ENCODE assay signal across 15 cellular contexts in genomic region chr12:130192667-130193345, GRCh38. TPM values are rescaled to one million over a fixed set of nuclear protein-coding genes. Genes with fewer than 3 reads are reported as not detected.
DNase-seq lines count a peak whose midpoint lies in the region; ATAC-seq, FAIRE-seq and TF ChIP-seq lines count a peak whose summit lies in the region.
"Had no signal": no experiment of that assay in that cellular context is flagged by ENCODE, and none has a peak within 500 bp of the region (broad histone marks: within the 10 kb centered on the region; RNA-seq: fewer than 3 reads in every experiment).

No MANE protein-coding gene starts in this region.

- TF ChIP-seq EP300 in HepG2 (IDR thresholded peaks at IDR 0.05; ENCODE audit: low read depth in 2 of 2, low read length in 2 of 2), result no peak
- TF ChIP-seq EP300 in HepG2 (CRISPR knock-in tag; IDR thresholded peaks at IDR 0.05; ENCODE audit: borderline replicate concordance), result no peak

- FAIRE-seq in bronchial epithelial cell (lab: Jason Lieb, UNC), result no peak
- FAIRE-seq in HepG2 (lab: Jason Lieb, UNC), result no peak
- FAIRE-seq: H54 had no signal

- H3K79me2 ChIP-seq in DND-41 (ENCODE audit: insufficient read depth, low read length) (no peaks in the 10 kb centered on the region), HepG2 (ENCODE audit: insufficient read depth, low read length) (no peaks in the 10 kb centered on the region)

- H3K4me1 ChIP-seq in DND-41 (ENCODE audit: insufficient read depth, low read length) (no peaks in the 10 kb centered on the region), HepG2 (ENCODE audit: insufficient read depth, low read length) (peaks cover 14% of the 10 kb centered on the region), thyroid gland (no peaks in the 10 kb centered on the region)
- H3K4me1 ChIP-seq: BE2C, gastrocnemius medialis had no signal

- in situ Hi-C loops in HepG2 (cut with HindIII; ENCODE audit: extremely low pct_ligation_motif_present, low pct_unique_long_range_greater_than_20kb), result loop anchor here (10.0 kb wide), 1 partner anchor 148 kb away; no protein-coding TSS in a partner anchor

- no TSS peak for BruUV-seq in HepG2 (replicated peaks; lab: Mats Ljungman, UMichigan)

- H3K4me3 ChIP-seq in DND-41 (ENCODE audit: low read depth in 1 of 2, low read length in 2 of 2) (no peak overlapping the region), LNCaP clone FGC (ENCODE audit: low read depth, low read length) (no peak overlapping the region), bronchial epithelial cell (ENCODE audit: low read depth, low read length) (no peak overlapping the region), HepG2 (replicated peaks in 1 of 3; ENCODE audit: insufficient read depth in 1 of 3, low read depth in 2 of 3, low read length in 3 of 3) (no peak overlapping the region), thyroid gland (replicated peaks in 1 of 3) (no peak overlapping the region)
- H3K4me3 ChIP-seq: gastrocnemius medialis had no signal

- no peak for TF ChIP-seq RAD21 in HepG2 (CRISPR knock-in tag; IDR thresholded peaks at IDR 0.05)

- DNase-seq in DND-41 (no peak), LNCaP clone FGC (ENCODE audit: low read depth) (no peak), bronchial epithelial cell (ENCODE audit: low read depth) (peak; percentile 18), HepG2 (ENCODE audit: low spot score) (peak; percentile 3), NCI-H446 (lab: John Stamatoyannopoulos, UW) (no peak), HUDEP-2 (lab: John Stamatoyannopoulos, UW; ENCODE audit: unreplicated experiment in 76 of 76) (no peak), thyroid gland (no peak)
- DNase-seq: BE2C, gastrocnemius medialis, NCI-H2171 treated with DMSO at 0.1 percent for 48 hours, right cardiac atrium had no signal

- POLR2A ChIA-PET in HepG2 (lab: Yijun Ruan, JAX), result no interaction called here

- H3K9me3 ChIP-seq in DND-41 (ENCODE audit: insufficient read depth, low read length, severe bottlenecking) (no peaks in the 10 kb centered on the region), HepG2 (ENCODE audit: low read length) (no peaks in the 10 kb centered on the region), thyroid gland (no peaks in the 10 kb centered on the region)
- H3K9me3 ChIP-seq: BE2C, gastrocnemius medialis, neutrophil had no signal

- H4K20me1 ChIP-seq in DND-41 (ENCODE audit: insufficient read depth, low read length) (0 out of 2 replicates have a peak, but pooled peaks cover 4% of the 10 kb centered on the region), HepG2 (ENCODE audit: insufficient read depth, low read length) (no peaks in the 10 kb centered on the region)

- CTCF ChIA-PET in HepG2 (lab: Yijun Ruan, JAX; ENCODE audit: low intra/inter-chr PET ratio, low total read pairs), result no interaction called here

- peak; percentile 46 for TF ChIP-seq CTCF in DND-41 (IDR thresholded peaks at IDR 0.05; ENCODE audit: borderline replicate concordance, extremely low read depth, low read length, poor library complexity, severe bottlenecking)
- peak; percentile 10; the same call in 1 of the 2 replicates for TF ChIP-seq CTCF in LNCaP clone FGC (IDR thresholded peaks at IDR 0.05; ENCODE audit: control insufficient read depth, extremely low read depth, insufficient read depth)
- peak; percentile 50 for TF ChIP-seq CTCF in bronchial epithelial cell (IDR thresholded peaks at IDR 0.05; ENCODE audit: insufficient read depth, low read length, severe bottlenecking)
- peak; percentile 51 for TF ChIP-seq CTCF in HepG2 (CRISPR knock-in tag; IDR thresholded peaks at IDR 0.05)
- TF ChIP-seq CTCF in thyroid gland (IDR thresholded peaks at IDR 0.05), result no peak

- H3K36me3 ChIP-seq in DND-41 (ENCODE audit: insufficient read depth, low read length) (no peaks in the 10 kb centered on the region), bronchial epithelial cell (ENCODE audit: control insufficient read depth, insufficient read depth, low read length) (no peaks in the 10 kb centered on the region), HepG2 (replicated peaks in 1 of 2; ENCODE audit: control insufficient read depth in 1 of 2, insufficient read depth in 2 of 2, low read length in 2 of 2) (no peaks in the 10 kb centered on the region), thyroid gland (no peaks in the 10 kb centered on the region)
- H3K36me3 ChIP-seq: BE2C, gastrocnemius medialis, neutrophil had no signal

- TF ChIP-seq POLR2A in HepG2 (IDR thresholded peaks at IDR 0.05; ENCODE audit: insufficient read depth in 1 of 2, low read depth in 2 of 2, low read length in 2 of 2), result no peak
- TF ChIP-seq POLR2A in thyroid gland (IDR thresholded peaks at IDR 0.05), result no peak

- intact Hi-C loops in HepG2 (cut with micrococcal nuclease; ENCODE audit: unreplicated experiment) (no loop called here), thyroid gland (cut with DNase I) (no loop called here)

- H2AFZ ChIP-seq in DND-41 (ENCODE audit: low read depth, low read length) (no peak overlapping the region), HepG2 (ENCODE audit: low read length) (no peak overlapping the region)

- ATAC-seq in DND-41 (ENCODE audit: insufficient read depth, low read depth) (no peak), HepG2 (peak; percentile 77)
- ATAC-seq: gastrocnemius medialis, right cardiac atrium, SK-N-SH treated with all-trans-retinoic acid at 6 μM for 48 hours had no signal

- WGBS in HepG2 (ENCODE audit: low lambda C conversion rate), result 11% methylated on average over 16 of the region's 19 CpGs
- 55 to 74% methylated on average over 19 of the region's 19 CpGs for WGBS in thyroid gland, 2 donors

- H3K27me3 ChIP-seq in DND-41 (ENCODE audit: insufficient read depth, low read length, poor library complexity), result peaks cover 3% of the 10 kb centered on the region
- no peaks in the 10 kb centered on the region for H3K27me3 ChIP-seq in bronchial epithelial cell (ENCODE audit: control insufficient read depth, insufficient read depth, low read length)
- peaks cover 4 to 24% of the 10 kb centered on the region in 2 experiments; a peak in 4 of 5 replicates for H3K27me3 ChIP-seq in HepG2 (ENCODE audit: control insufficient read depth in 1 of 2, insufficient read depth in 2 of 2, low read length in 2 of 2)
- no peaks in the 10 kb centered on the region for H3K27me3 ChIP-seq in thyroid gland
- H3K27me3 ChIP-seq: gastrocnemius medialis had no signal

- H3K9ac ChIP-seq in DND-41 (ENCODE audit: low read depth, low read length) (no peak overlapping the region), HepG2 (ENCODE audit: insufficient read depth, low read depth, low read length) (no peak overlapping the region)

- H3K27ac ChIP-seq in DND-41 (ENCODE audit: low read length) (no peak overlapping the region), HepG2 (ENCODE audit: extremely low read length, insufficient read depth, low read length) (no peak overlapping the region), thyroid gland (no peak overlapping the region)
- H3K27ac ChIP-seq: gastrocnemius medialis, neutrophil had no signal

- H3K4me2 ChIP-seq in DND-41 (ENCODE audit: insufficient read depth, low read length) (no peak overlapping the region), HepG2 (ENCODE audit: low read depth, low read length) (no peak overlapping the region)

TF ChIP-seq in HepG2, 621 proteins besides CTCF, POLR2A, EP300 and RAD21 (continues in another document):
- TF ChIP-seq ZNF605 (CRISPR knock-in tag; IDR thresholded peaks at IDR 0.05) (no peak), ZNF281 (CRISPR knock-in tag; IDR thresholded peaks at IDR 0.05; ENCODE audit: borderline replicate concordance) (peak; percentile 36; the same call in 1 of the 2 replicates), MEIS2 (CRISPR knock-in tag; IDR thresholded peaks at IDR 0.05) (no peak)

RNA-seq across cellular contexts. Expression of gene FZD10, which starts 30.5 kb away (rescaled TPM):
- total RNA-seq in bronchial epithelial cell, result 0.26 and 0.77 TPM in 2 replicates
- not detected in 2 replicates for total RNA-seq in HepG2 (2016; rRNA removed; fragmentation: Illumina TruSeq; extraction: Trizol)
- total RNA-seq in HepG2 (2016; cell fraction: cytosol; rRNA removed; fragmentation: Illumina TruSeq; extraction: Trizol; ENCODE audit: low read depth), result not detected in 2 replicates
- not detected in 2 replicates for total RNA-seq in HepG2 (2016; cell fraction: insoluble cytoplasmic fraction; rRNA removed; fragmentation: Illumina TruSeq; extraction: Trizol)
- total RNA-seq in HepG2 (2016; cell fraction: membrane; rRNA removed; fragmentation: Illumina TruSeq; extraction: Trizol), result not detected in 2 replicates
- not detected in 2 replicates for total RNA-seq in HepG2 (2016; cell fraction: nucleus; rRNA removed; fragmentation: Illumina TruSeq; extraction: Trizol)
- polyA plus RNA-seq in HepG2 (2011; rRNA removed), result not detected in 2 replicates
- not detected in 2 replicates for polyA plus RNA-seq in HepG2 (2011; cell fraction: cytosol; rRNA removed)
- polyA plus RNA-seq in HepG2 (2011; cell fraction: nucleus; rRNA removed), result not detected in 2 replicates
- not detected in 2 replicates for polyA plus RNA-seq in HepG2 (2012)
- polyA plus RNA-seq in HepG2 (2016; cell fraction: cytosol; fragmentation: Illumina TruSeq; extraction: Trizol; ENCODE audit: low read depth), result not detected in 2 replicates
- not detected in 2 replicates for polyA plus RNA-seq in HepG2 (2016; cell fraction: insoluble cytoplasmic fraction; fragmentation: Illumina TruSeq; extraction: Trizol; ENCODE audit: low read depth)
- polyA plus RNA-seq in HepG2 (2016; cell fraction: membrane; fragmentation: Illumina TruSeq; extraction: Trizol; ENCODE audit: low read depth), result not detected in 2 replicates
- polyA plus RNA-seq in HepG2 (2016; cell fraction: nucleus; fragmentation: Illumina TruSeq; extraction: Trizol; ENCODE audit: insufficient read depth, low read depth), result not detected in 2 replicates
- polyA minus RNA-seq in HepG2 (2011; rRNA and poly(A)+ RNA removed; ENCODE audit: low replicate concordance), result 16.3 TPM in 1 of 2 replicates, not detected in the other
- polyA minus RNA-seq in HepG2 (2011; cell fraction: cytosol; rRNA and poly(A)+ RNA removed), result 0.18 and 0.20 TPM in 2 replicates
- 0.39 TPM in 1 of 2 replicates, not detected in the other for polyA minus RNA-seq in HepG2 (2011; cell fraction: nucleus; rRNA and poly(A)+ RNA removed)
- total RNA-seq in thyroid gland, result 1 to 10 TPM; 1.2 to 4.7 (median 2.5) TPM
- total RNA-seq: activated T-helper 2 cell treated with anti-CD3 and anti-CD28 coated beads, Interferon-gamma antibody, Interleukin-2, Interleukin-4, amounts not matched to agents 10 μg/mL and 5 μg/mL and 100 μg/mL, durations not matched to agents 14 hours and 24 hours and 36 hours had no signal

Comparison
In these comparisons a context has a peak if more than half of its experiments do, and no peak if none do; other contexts are left out.
1. DNase-seq: peak in bronchial epithelial cell (single experiment) and HepG2 (single experiment); none in DND-41 (single experiment), LNCaP clone FGC (single experiment), NCI-H446 (0 of 2), HUDEP-2 (0 of 76) and thyroid gland (0 of 2).
2. CTCF ChIP-seq: peak in DND-41 (single experiment), LNCaP clone FGC (single experiment), bronchial epithelial cell (single experiment) and HepG2 (single experiment); none in thyroid gland (0 of 6).